1 cellular context compared by ENCODE assay signal in genomic region chr2:136000502-136000901, GRCh38.
TF ChIP-seq lines count a peak whose summit lies in the region.

No MANE protein-coding gene starts in this region.

TF ChIP-seq in HepG2, 621 proteins besides CTCF, POLR2A, EP300 and RAD21 (continued from another document):
- TF ChIP-seq ZNF143 (CRISPR knock-in tag; IDR thresholded peaks at IDR 0.05) (no peak), HIVEP1 (CRISPR knock-in tag; IDR thresholded peaks at IDR 0.05) (no peak), BRD4 (CRISPR knock-in tag; IDR thresholded peaks at IDR 0.05) (no peak), TOE1 (CRISPR knock-in tag; IDR thresholded peaks at IDR 0.05) (no peak), KMT2B (CRISPR knock-in tag; IDR thresholded peaks at IDR 0.05) (no peak), CREB3 (CRISPR knock-in tag; IDR thresholded peaks at IDR 0.05) (no peak)
- TF ChIP-seq, protein P1, sequence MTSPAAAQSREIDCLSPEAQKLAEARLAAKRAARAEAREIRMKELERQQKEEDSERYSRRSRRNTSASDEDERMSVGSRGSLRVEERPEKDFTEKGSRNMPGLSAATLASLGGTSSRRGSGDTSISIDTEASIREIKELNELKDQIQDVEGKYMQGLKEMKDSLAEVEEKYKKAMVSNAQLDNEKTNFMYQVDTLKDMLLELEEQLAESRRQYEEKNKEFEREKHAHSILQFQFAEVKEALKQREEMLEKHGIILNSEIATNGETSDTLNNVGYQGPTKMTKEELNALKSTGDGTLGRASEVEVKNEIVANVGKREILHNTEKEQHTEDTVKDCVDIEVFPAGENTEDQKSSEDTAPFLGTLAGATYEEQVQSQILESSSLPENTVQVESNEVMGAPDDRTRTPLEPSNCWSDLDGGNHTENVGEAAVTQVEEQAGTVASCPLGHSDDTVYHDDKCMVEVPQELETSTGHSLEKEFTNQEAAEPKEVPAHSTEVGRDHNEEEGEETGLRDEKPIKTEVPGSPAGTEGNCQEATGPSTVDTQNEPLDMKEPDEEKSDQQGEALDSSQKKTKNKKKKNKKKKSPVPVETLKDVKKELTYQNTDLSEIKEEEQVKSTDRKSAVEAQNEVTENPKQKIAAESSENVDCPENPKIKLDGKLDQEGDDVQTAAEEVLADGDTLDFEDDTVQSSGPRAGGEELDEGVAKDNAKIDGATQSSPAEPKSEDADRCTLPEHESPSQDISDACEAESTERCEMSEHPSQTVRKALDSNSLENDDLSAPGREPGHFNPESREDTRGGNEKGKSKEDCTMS (CRISPR knock-in tag; conservative IDR thresholded peaks at IDR 0.05): no peak
- TF ChIP-seq, protein P2, sequence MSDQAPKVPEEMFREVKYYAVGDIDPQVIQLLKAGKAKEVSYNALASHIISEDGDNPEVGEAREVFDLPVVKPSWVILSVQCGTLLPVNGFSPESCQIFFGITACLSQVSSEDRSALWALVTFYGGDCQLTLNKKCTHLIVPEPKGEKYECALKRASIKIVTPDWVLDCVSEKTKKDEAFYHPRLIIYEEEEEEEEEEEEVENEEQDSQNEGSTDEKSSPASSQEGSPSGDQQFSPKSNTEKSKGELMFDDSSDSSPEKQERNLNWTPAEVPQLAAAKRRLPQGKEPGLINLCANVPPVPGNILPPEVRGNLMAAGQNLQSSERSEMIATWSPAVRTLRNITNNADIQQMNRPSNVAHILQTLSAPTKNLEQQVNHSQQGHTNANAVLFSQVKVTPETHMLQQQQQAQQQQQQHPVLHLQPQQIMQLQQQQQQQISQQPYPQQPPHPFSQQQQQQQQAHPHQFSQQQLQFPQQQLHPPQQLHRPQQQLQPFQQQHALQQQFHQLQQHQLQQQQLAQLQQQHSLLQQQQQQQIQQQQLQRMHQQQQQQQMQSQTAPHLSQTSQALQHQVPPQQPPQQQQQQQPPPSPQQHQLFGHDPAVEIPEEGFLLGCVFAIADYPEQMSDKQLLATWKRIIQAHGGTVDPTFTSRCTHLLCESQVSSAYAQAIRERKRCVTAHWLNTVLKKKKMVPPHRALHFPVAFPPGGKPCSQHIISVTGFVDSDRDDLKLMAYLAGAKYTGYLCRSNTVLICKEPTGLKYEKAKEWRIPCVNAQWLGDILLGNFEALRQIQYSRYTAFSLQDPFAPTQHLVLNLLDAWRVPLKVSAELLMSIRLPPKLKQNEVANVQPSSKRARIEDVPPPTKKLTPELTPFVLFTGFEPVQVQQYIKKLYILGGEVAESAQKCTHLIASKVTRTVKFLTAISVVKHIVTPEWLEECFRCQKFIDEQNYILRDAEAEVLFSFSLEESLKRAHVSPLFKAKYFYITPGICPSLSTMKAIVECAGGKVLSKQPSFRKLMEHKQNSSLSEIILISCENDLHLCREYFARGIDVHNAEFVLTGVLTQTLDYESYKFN (CRISPR knock-in tag; conservative IDR thresholded peaks at IDR 0.05): no peak
